Comparison of ENCODE assay signal across 22 cellular contexts in genomic region chr5:146222002-146222401, GRCh38. TPM values are rescaled to one million over a fixed set of nuclear protein-coding genes. Genes with fewer than 3 reads are reported as not detected.
DNase-seq lines count a peak whose midpoint lies in the region; ATAC-seq, FAIRE-seq and TF ChIP-seq lines count a peak whose summit lies in the region.
"Had no signal": no experiment of that assay in that cellular context is flagged by ENCODE, and none has a peak within 500 bp of the region (broad histone marks: within the 10 kb centered on the region; RNA-seq: fewer than 3 reads in every experiment).

No MANE protein-coding gene starts in this region.

- H3K9ac ChIP-seq in HepG2 (ENCODE audit: insufficient read depth, low read depth, low read length) = no peak overlapping the region
- H3K9ac ChIP-seq: BLaER1 had no signal

- in situ Hi-C loops in HepG2 (cut with HindIII; ENCODE audit: extremely low pct_ligation_motif_present, low pct_unique_long_range_greater_than_20kb) = no loop called here

- H3K9me3 ChIP-seq in HepG2 (ENCODE audit: low read length) (no peaks in the 10 kb centered on the region), right lobe of liver (no peaks in the 10 kb centered on the region)
- H3K9me3 ChIP-seq: BLaER1, HAP-1 had no signal

- intact Hi-C loops in HepG2 (cut with micrococcal nuclease; ENCODE audit: unreplicated experiment) (no loop called here), right lobe of liver (cut with DNase I) (no loop called here)

- H3K27me3 ChIP-seq in HepG2 (ENCODE audit: control insufficient read depth in 1 of 2, insufficient read depth in 2 of 2, low read length in 2 of 2) (no peaks in the 10 kb centered on the region), right lobe of liver (no peaks in the 10 kb centered on the region)
- H3K27me3 ChIP-seq: BLaER1 had no signal

- peaks cover 13 to 40% of the 10 kb centered on the region in 2 experiments for H3K36me3 ChIP-seq in HepG2 (replicated peaks in 1 of 2; ENCODE audit: control insufficient read depth in 1 of 2, insufficient read depth in 2 of 2, low read length in 2 of 2)
- no peaks in the 10 kb centered on the region for H3K36me3 ChIP-seq in right lobe of liver

- H3K27ac ChIP-seq in HepG2 (ENCODE audit: extremely low read length, insufficient read depth, low read length) (no peak overlapping the region), right lobe of liver (no peak overlapping the region)
- H3K27ac ChIP-seq: 22Rv1, BLaER1, C4-2B had no signal

- CTCF ChIA-PET in HepG2 (lab: Yijun Ruan, JAX; ENCODE audit: low intra/inter-chr PET ratio, low total read pairs) = no interaction called here

- H4K20me1 ChIP-seq in HepG2 (ENCODE audit: insufficient read depth, low read length) = no peaks in the 10 kb centered on the region; the same call in 1 of the 2 replicates

- WGBS in HepG2 (ENCODE audit: low lambda C conversion rate) = 91% methylated on average over 1 of the region's 1 CpG
- WGBS in right lobe of liver (ENCODE audit: insufficient coverage, low coverage, low lambda C conversion rate, missing lambda C conversion rate) = 69% methylated on average over 1 of the region's 1 CpG

- ATAC-seq in HepG2 (no peak), right lobe of liver (no peak)
- no peak for ATAC-seq in activated CD4-positive, CD25-positive, alpha-beta regulatory T cell treated with anti-CD3 and anti-CD28 coated beads, Interleukin-2, amount 50 U/mL, for 24 hours
- ATAC-seq: CD8-positive, alpha-beta T cell; GM23338 had no signal

- POLR2A ChIA-PET in HepG2 (lab: Yijun Ruan, JAX) = no interaction called here

- H3K4me2 ChIP-seq in HepG2 (ENCODE audit: low read depth, low read length) = no peak overlapping the region
- H3K4me2 ChIP-seq: BLaER1, GM23338 had no signal

- H3K79me2 ChIP-seq in HepG2 (ENCODE audit: insufficient read depth, low read length) = peaks cover 29% of the 10 kb centered on the region

- H3K4me1 ChIP-seq in HepG2 (ENCODE audit: insufficient read depth, low read length) = 0 out of 2 replicates have a peak, but pooled peaks cover 1% of the 10 kb centered on the region
- H3K4me1 ChIP-seq in right lobe of liver = peaks cover 0 to 7% (median 0%) of the 10 kb centered on the region in 4 donors

- TF ChIP-seq EP300 in HepG2 (IDR thresholded peaks at IDR 0.05; ENCODE audit: low read depth in 2 of 2, low read length in 2 of 2) (no peak), HepG2 (CRISPR knock-in tag; IDR thresholded peaks at IDR 0.05; ENCODE audit: borderline replicate concordance) (no peak)

- TF ChIP-seq POLR2A in HepG2 (IDR thresholded peaks at IDR 0.05; ENCODE audit: insufficient read depth in 1 of 2, low read depth in 2 of 2, low read length in 2 of 2) (no peak), right lobe of liver (IDR thresholded peaks at IDR 0.05) (no peak)

- no TSS peak for BruUV-seq in HepG2 (replicated peaks; lab: Mats Ljungman, UMichigan)

- FAIRE-seq in HepG2 (lab: Jason Lieb, UNC) (no peak), colon (lab: Jason Lieb, UNC) (peak; percentile 49), islet of Langerhans (lab: Jason Lieb, UNC) (peak; percentile 62)
- FAIRE-seq: D721Med, GM12891, GM18507 had no signal

- H2AFZ ChIP-seq in HepG2 (ENCODE audit: low read length) = no peak overlapping the region
- H2AFZ ChIP-seq: GM23338 had no signal

- TF ChIP-seq CTCF in HepG2 (CRISPR knock-in tag; IDR thresholded peaks at IDR 0.05) (no peak), right lobe of liver (IDR thresholded peaks at IDR 0.05) (no peak)

- H3K4me3 ChIP-seq in HepG2 (replicated peaks in 1 of 3; ENCODE audit: insufficient read depth in 1 of 3, low read depth in 2 of 3, low read length in 3 of 3) (no peak overlapping the region), right lobe of liver (no peak overlapping the region)
- H3K4me3 ChIP-seq: BLaER1, GM23338, HAP-1 had no signal

- no peak for TF ChIP-seq RAD21 in HepG2 (CRISPR knock-in tag; IDR thresholded peaks at IDR 0.05)

- no peak for DNase-seq in HepG2 (ENCODE audit: low spot score)
- no peak for DNase-seq in right lobe of liver
- no peak for DNase-seq in cerebellar cortex (ENCODE audit: low spot score)
- no peak for DNase-seq in COR-L47 (lab: John Stamatoyannopoulos, UW)
- DNase-seq: CD4-positive, CD25-positive, alpha-beta regulatory T cell; CD8-positive, alpha-beta T cell; DMS 273 treated with DMSO at 0.1 percent for 48 hours; DMS79; EL; GF-D8; HFFc6 had no signal

TF ChIP-seq in HepG2, 621 proteins besides CTCF, POLR2A, EP300 and RAD21:
- peak; percentile 37; the same call in 1 of the 2 replicates for TF ChIP-seq MAFF (IDR thresholded peaks at IDR 0.05; ENCODE audit: low read depth, low read length)
- TF ChIP-seq MAFK (conservative IDR thresholded peaks at IDR 0.05 in 1 of 2, IDR thresholded peaks at IDR 0.05 in 1 of 2; ENCODE audit: low read length in 2 of 2) = peak; percentile 48 to 72; a peak in 3 of 4 replicates
- no peak for TF ChIP-seq ZNF619 (CRISPR knock-in tag; IDR thresholded peaks at IDR 0.05)
- TF ChIP-seq HOXA9 (CRISPR knock-in tag; IDR thresholded peaks at IDR 0.05; ENCODE audit: borderline replicate concordance) = no peak

RNA-seq across cellular contexts. Expression of gene RBM27, which starts 18.6 kb away (rescaled TPM):
- total RNA-seq in HepG2 (2016; rRNA removed; fragmentation: Illumina TruSeq; extraction: Trizol) (23.4 and 31.2 TPM in 2 replicates), right lobe of liver (10 to 100 TPM in 3 of 6 experiments, 1 to 10 TPM in 3; 5.8 to 14.1 (median 9.8) TPM)
- total RNA-seq in HepG2 (2016; cell fraction: cytosol; rRNA removed; fragmentation: Illumina TruSeq; extraction: Trizol; ENCODE audit: low read depth) = 3.1 and 4.5 TPM in 2 replicates
- total RNA-seq in HepG2 (2016; cell fraction: insoluble cytoplasmic fraction; rRNA removed; fragmentation: Illumina TruSeq; extraction: Trizol) = 21.8 and 27.9 TPM in 2 replicates
- total RNA-seq in HepG2 (2016; cell fraction: membrane; rRNA removed; fragmentation: Illumina TruSeq; extraction: Trizol) = 8.6 and 10.8 TPM in 2 replicates
- total RNA-seq in HepG2 (2016; cell fraction: nucleus; rRNA removed; fragmentation: Illumina TruSeq; extraction: Trizol) = 17.9 and 21.4 TPM in 2 replicates
- 9.9 and 12.9 TPM in 2 replicates for polyA plus RNA-seq in HepG2 (2011; rRNA removed)
- polyA plus RNA-seq in HepG2 (2011; cell fraction: cytosol; rRNA removed) = 3.5 and 5.7 TPM in 2 replicates
- polyA plus RNA-seq in HepG2 (2011; cell fraction: nucleus; rRNA removed) = 5.9 and 7.8 TPM in 2 replicates
- polyA plus RNA-seq in HepG2 (2012) = 7.4 and 9.5 TPM in 2 replicates
- 0.54 and 0.58 TPM in 2 replicates for polyA plus RNA-seq in HepG2 (2016; cell fraction: cytosol; fragmentation: Illumina TruSeq; extraction: Trizol; ENCODE audit: low read depth)
- 20.4 and 20.7 TPM in 2 replicates for polyA plus RNA-seq in HepG2 (2016; cell fraction: insoluble cytoplasmic fraction; fragmentation: Illumina TruSeq; extraction: Trizol; ENCODE audit: low read depth)
- 2.8 and 3.6 TPM in 2 replicates for polyA plus RNA-seq in HepG2 (2016; cell fraction: membrane; fragmentation: Illumina TruSeq; extraction: Trizol; ENCODE audit: low read depth)
- 15.7 and 17.1 TPM in 2 replicates for polyA plus RNA-seq in HepG2 (2016; cell fraction: nucleus; fragmentation: Illumina TruSeq; extraction: Trizol; ENCODE audit: insufficient read depth, low read depth)
- 57.9 and 104 TPM in 2 replicates for polyA minus RNA-seq in HepG2 (2011; rRNA and poly(A)+ RNA removed; ENCODE audit: low replicate concordance)
- 32.9 and 38.0 TPM in 2 replicates for polyA minus RNA-seq in HepG2 (2011; cell fraction: cytosol; rRNA and poly(A)+ RNA removed)
- 45.3 and 46.0 TPM in 2 replicates for polyA minus RNA-seq in HepG2 (2011; cell fraction: nucleus; rRNA and poly(A)+ RNA removed)

RNA-seq across cellular contexts. Expression of gene LARS1, which starts 39.6 kb away (rescaled TPM):
- total RNA-seq in HepG2 (2016; rRNA removed; fragmentation: Illumina TruSeq; extraction: Trizol) (96.5 and 140 TPM in 2 replicates), right lobe of liver (10 to 100 TPM; 17.6 to 35.3 (median 27.6) TPM)
- 12.2 and 15.2 TPM in 2 replicates for total RNA-seq in HepG2 (2016; cell fraction: cytosol; rRNA removed; fragmentation: Illumina TruSeq; extraction: Trizol; ENCODE audit: low read depth)
- 99.3 and 136 TPM in 2 replicates for total RNA-seq in HepG2 (2016; cell fraction: insoluble cytoplasmic fraction; rRNA removed; fragmentation: Illumina TruSeq; extraction: Trizol)
- total RNA-seq in HepG2 (2016; cell fraction: membrane; rRNA removed; fragmentation: Illumina TruSeq; extraction: Trizol) = 30.1 and 37.1 TPM in 2 replicates
- total RNA-seq in HepG2 (2016; cell fraction: nucleus; rRNA removed; fragmentation: Illumina TruSeq; extraction: Trizol) = 102 and 112 TPM in 2 replicates
- 21.2 and 21.8 TPM in 2 replicates for polyA plus RNA-seq in HepG2 (2011; rRNA removed)
- 7.5 and 12.4 TPM in 2 replicates for polyA plus RNA-seq in HepG2 (2011; cell fraction: cytosol; rRNA removed)
- polyA plus RNA-seq in HepG2 (2011; cell fraction: nucleus; rRNA removed) = 29.9 and 36.2 TPM in 2 replicates
- polyA plus RNA-seq in HepG2 (2012) = 68.9 and 88.6 TPM in 2 replicates
- polyA plus RNA-seq in HepG2 (2016; cell fraction: cytosol; fragmentation: Illumina TruSeq; extraction: Trizol; ENCODE audit: low read depth) = 5.8 and 6.1 TPM in 2 replicates
- polyA plus RNA-seq in HepG2 (2016; cell fraction: insoluble cytoplasmic fraction; fragmentation: Illumina TruSeq; extraction: Trizol; ENCODE audit: low read depth) = 76.4 and 84.5 TPM in 2 replicates
- polyA plus RNA-seq in HepG2 (2016; cell fraction: membrane; fragmentation: Illumina TruSeq; extraction: Trizol; ENCODE audit: low read depth) = 15.5 TPM in 2 replicates
- polyA plus RNA-seq in HepG2 (2016; cell fraction: nucleus; fragmentation: Illumina TruSeq; extraction: Trizol; ENCODE audit: insufficient read depth, low read depth) = 119 and 123 TPM in 2 replicates
- 42.7 and 58.6 TPM in 2 replicates for polyA minus RNA-seq in HepG2 (2011; rRNA and poly(A)+ RNA removed; ENCODE audit: low replicate concordance)
- polyA minus RNA-seq in HepG2 (2011; cell fraction: cytosol; rRNA and poly(A)+ RNA removed) = 30.7 and 38.8 TPM in 2 replicates
- polyA minus RNA-seq in HepG2 (2011; cell fraction: nucleus; rRNA and poly(A)+ RNA removed) = 88.7 and 106 TPM in 2 replicates
